18 cellular contexts compared by ENCODE assay signal in the genomic region with DNA sequence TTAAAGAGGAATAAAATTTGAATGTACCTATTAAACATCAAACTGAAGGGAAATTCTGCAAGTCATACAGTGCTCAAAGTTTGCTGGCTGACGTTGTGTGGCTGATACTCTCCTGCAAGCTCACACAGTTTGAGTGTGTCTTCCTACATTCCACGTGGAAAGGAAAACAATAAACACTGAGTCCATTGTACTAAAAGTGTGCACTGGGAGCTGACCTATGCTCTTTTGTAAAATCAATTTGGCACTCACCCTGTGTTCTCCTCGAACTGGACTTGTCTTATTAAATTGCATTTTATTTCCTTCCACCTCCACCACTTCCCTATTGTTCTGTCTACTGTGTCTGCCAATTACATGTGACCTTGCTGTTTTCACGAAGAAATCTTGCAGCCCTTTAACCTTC.
"Had no signal": no experiment of that assay in that cellular context is flagged by ENCODE, and none has a peak within 500 bp of the region (broad histone marks: within the 10 kb centered on the region; RNA-seq: fewer than 3 reads in every experiment).

No MANE protein-coding gene starts in this region.

- DNase-seq: activated CD4-positive, alpha-beta memory T cell treated with anti-CD3 and anti-CD28 coated beads for 36 hours; activated CD4-positive, alpha-beta T cell treated with anti-CD3 and anti-CD28 coated beads for 36 hours; activated gamma-delta T cell treated with Interleukin-2 at 50 U/mL for 16 hours; activated T-cell treated with anti-CD3 and anti-CD28 coated beads for 4 hours; adrenal gland; effector memory CD8-positive, alpha-beta T cell; foreskin keratinocyte; glutamatergic neuron; hypothalamus; islet precursor cell; naive B cell; stimulated activated naive CD4-positive, alpha-beta T cell treated with Interleukin-2 at 50 U/mL for 16 hours; SW 1271; T-helper 2 cell; thyroid gland had no signal

- H3K4me3 ChIP-seq: adrenal gland, cardiac muscle cell, thyroid gland had no signal

- H3K36me3 ChIP-seq: adrenal gland, cardiac muscle cell, thyroid gland had no signal

- H3K27ac ChIP-seq: adrenal gland, cardiac muscle cell, epithelial cell of prostate, foreskin keratinocyte, thyroid gland had no signal

- H3K27me3 ChIP-seq: adrenal gland, cardiac muscle cell, foreskin keratinocyte, thyroid gland had no signal

- H3K4me1 ChIP-seq: adrenal gland, foreskin keratinocyte, thyroid gland had no signal

- H3K9me3 ChIP-seq: adrenal gland, thyroid gland had no signal

- ATAC-seq: activated CD4-positive, alpha-beta T cell treated with anti-CD3 and anti-CD28 coated beads for 36 hours; activated naive CD4-positive, alpha-beta T cell treated with anti-CD3 and anti-CD28 coated beads, Interleukin-2, amount 50 U/mL, for 72 hours; effector memory CD8-positive, alpha-beta T cell; foreskin keratinocyte had no signal
